17 cellular contexts compared by ENCODE assay signal in genomic region chr11:108534274-108534882, GRCh38.
"Had no signal": no experiment of that assay in that cellular context is flagged by ENCODE, and none has a peak within 500 bp of the region (broad histone marks: within the 10 kb centered on the region; RNA-seq: fewer than 3 reads in every experiment).

No MANE protein-coding gene starts in this region.

- DNase-seq: activated CD4-positive, alpha-beta T cell treated with anti-CD3 and anti-CD28 coated beads for 36 hours; activated CD4-positive, alpha-beta T cell treated with anti-CD3 and anti-CD28 coated beads, Interleukin-2, amount 50 U/mL, for 48 hours; activated naive CD4-positive, alpha-beta T cell; activated naive CD8-positive, alpha-beta T cell treated with anti-CD3 and anti-CD28 coated beads for 36 hours; amniotic stem cell; dermis blood vessel endothelial cell; effector memory CD4-positive, alpha-beta T cell; esophagus squamous epithelium; left colon; nephron progenitor cell; nucleus accumbens; stimulated activated naive CD8-positive, alpha-beta T cell treated with anti-CD3 and anti-CD28 coated beads, Interleukin-15, Interleukin-2, amounts not matched to agents 100 U/mL and 50 U/mL, for 24 hours; substantia nigra; tibial artery had no signal

- H3K27ac ChIP-seq: cardiac muscle cell, tibial artery had no signal

- H3K9me3 Mint-ChIP-seq: activated naive CD8-positive, alpha-beta T cell treated with anti-CD3 and anti-CD28 coated beads for 36 hours; activated T-helper 17 cell treated with anti-CD3 and anti-CD28 coated beads, Interleukin-2, amount 50 U/mL, for 72 hours; nephron progenitor cell had no signal

- H3K4me1 ChIP-seq: tibial artery had no signal

- H3K27ac Mint-ChIP-seq: activated CD4-positive, alpha-beta T cell treated with anti-CD3 and anti-CD28 coated beads for 36 hours; activated naive CD8-positive, alpha-beta T cell treated with anti-CD3 and anti-CD28 coated beads for 36 hours; activated T-helper 17 cell treated with anti-CD3 and anti-CD28 coated beads, Interleukin-2, amount 50 U/mL, for 72 hours; nephron progenitor cell had no signal

- H3K36me3 ChIP-seq: cardiac muscle cell, tibial artery had no signal

- H3K4me1 Mint-ChIP-seq: activated T-helper 17 cell treated with anti-CD3 and anti-CD28 coated beads, Interleukin-2, amount 50 U/mL, for 72 hours had no signal

- H3K9me3 ChIP-seq: esophagus squamous epithelium, tibial artery had no signal

- H3K27me3 Mint-ChIP-seq: activated CD4-positive, alpha-beta T cell treated with anti-CD3 and anti-CD28 coated beads for 36 hours; activated naive CD8-positive, alpha-beta T cell treated with anti-CD3 and anti-CD28 coated beads for 36 hours; activated T-helper 17 cell treated with anti-CD3 and anti-CD28 coated beads, Interleukin-2, amount 50 U/mL, for 72 hours had no signal

- H3K4me3 Mint-ChIP-seq: activated CD4-positive, alpha-beta T cell treated with anti-CD3 and anti-CD28 coated beads for 36 hours; activated naive CD8-positive, alpha-beta T cell treated with anti-CD3 and anti-CD28 coated beads for 36 hours; activated T-helper 17 cell treated with anti-CD3 and anti-CD28 coated beads, Interleukin-2, amount 50 U/mL, for 72 hours; nephron progenitor cell had no signal

- H3K27me3 ChIP-seq: cardiac muscle cell, esophagus squamous epithelium, tibial artery had no signal

- ATAC-seq: activated CD4-positive, alpha-beta T cell treated with anti-CD3 and anti-CD28 coated beads for 36 hours; activated T-helper 17 cell treated with anti-CD3 and anti-CD28 coated beads, Interleukin-2, amount 50 U/mL, for 72 hours; left colon; stimulated activated naive CD8-positive, alpha-beta T cell treated with anti-CD3 and anti-CD28 coated beads, Interleukin-15, Interleukin-2, amounts not matched to agents 100 U/mL and 50 U/mL, for 24 hours had no signal

- H3K4me3 ChIP-seq: cardiac muscle cell, tibial artery had no signal

- FAIRE-seq: endothelial cell of umbilical vein had no signal
